Comparison of ENCODE assay signal across 20 cellular contexts in the genomic region with DNA sequence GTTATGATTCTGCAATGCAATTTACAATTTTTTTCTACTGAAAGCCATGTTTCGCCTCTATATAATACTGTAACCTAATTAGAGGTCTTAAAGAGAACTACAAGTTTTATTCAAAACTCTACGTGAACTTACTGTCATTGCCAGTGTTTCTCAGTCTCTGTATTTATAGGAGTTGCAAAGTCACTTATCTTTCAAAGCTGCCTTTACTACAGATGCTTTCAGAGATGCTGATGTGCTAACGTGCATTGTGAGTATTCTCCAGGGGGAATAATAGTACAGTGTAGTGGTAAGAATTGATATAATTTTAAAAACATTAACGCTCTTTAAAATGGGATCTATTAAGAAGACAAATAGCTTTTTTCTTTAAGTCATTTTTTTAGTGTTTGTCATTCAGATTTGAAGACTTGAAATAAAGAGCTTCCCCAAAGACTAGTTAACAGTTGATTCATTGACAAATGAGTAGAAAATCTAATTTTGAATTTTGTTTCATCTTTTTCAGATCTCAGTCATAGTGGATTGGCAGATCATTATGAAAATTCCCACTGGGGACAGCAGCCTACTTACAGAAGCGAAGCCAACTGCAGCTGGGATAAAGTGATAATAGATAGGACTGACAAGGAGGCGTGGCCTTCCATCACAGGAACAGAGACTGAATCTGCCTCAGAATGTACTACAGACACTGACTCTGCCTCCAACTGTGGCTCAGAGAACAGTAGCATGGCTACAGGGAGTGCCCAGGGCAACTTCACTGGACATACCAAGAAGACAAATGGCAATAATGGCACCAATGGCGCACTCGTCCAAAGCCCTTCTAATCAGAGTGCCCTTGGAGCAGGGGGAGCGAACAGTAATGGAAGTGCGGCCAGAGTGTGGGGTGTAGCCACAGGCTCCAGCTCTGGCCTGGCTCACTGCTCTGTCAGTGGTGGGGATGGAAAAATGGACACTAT.
"Had no signal": no experiment of that assay in that cellular context is flagged by ENCODE, and none has a peak within 500 bp of the region (broad histone marks: within the 10 kb centered on the region; RNA-seq: fewer than 3 reads in every experiment).

No MANE protein-coding gene starts in this region.

- ATAC-seq: body of pancreas; naive thymus-derived CD8-positive, alpha-beta T cell; pancreas; right cardiac atrium had no signal

- H3K36me3 ChIP-seq: uterus had no signal

- H3K27ac ChIP-seq: body of pancreas, cardiac muscle cell, left ventricle myocardium inferior, pancreas, suprapubic skin, tibial nerve, uterus had no signal

- H3K27ac Mint-ChIP-seq: activated T-helper 2 cell treated with anti-CD3 and anti-CD28 coated beads, Interferon-gamma antibody, Interleukin-2, Interleukin-4, amounts not matched to agents 10 μg/mL and 5 μg/mL and 100 μg/mL, durations not matched to agents 14 hours and 24 hours and 36 hours had no signal

- H3K9me3 Mint-ChIP-seq: activated T-cell treated with anti-CD3 and anti-CD28 coated beads, Interleukin-2, amount 50 U/mL, for 24 hours; activated T-helper 2 cell treated with anti-CD3 and anti-CD28 coated beads, Interferon-gamma antibody, Interleukin-2, Interleukin-4, amounts not matched to agents 10 μg/mL and 5 μg/mL and 100 μg/mL, durations not matched to agents 14 hours and 24 hours and 36 hours; naive thymus-derived CD8-positive, alpha-beta T cell had no signal

- H3K9me3 ChIP-seq: body of pancreas, left ventricle myocardium inferior, pancreas, suprapubic skin, tibial nerve, uterus had no signal

- H3K4me3 Mint-ChIP-seq: activated T-cell treated with anti-CD3 and anti-CD28 coated beads, Interleukin-2, amount 50 U/mL, for 24 hours; naive thymus-derived CD8-positive, alpha-beta T cell; stimulated activated naive CD8-positive, alpha-beta T cell treated with anti-CD3 and anti-CD28 coated beads, Interleukin-15, amount 100 ng/mL, for 72 hours had no signal

- H3K27me3 ChIP-seq: body of pancreas, cardiac muscle cell, pancreas, suprapubic skin, tibial nerve, uterus had no signal

- DNase-seq: activated naive CD4-positive, alpha-beta T cell treated with Interleukin-2 at 50 U/mL for 16 hours; activated T-cell treated with anti-CD3 and anti-CD28 coated beads, Interleukin-2, amount 50 U/mL, for 24 hours; anterior cingulate cortex; body of pancreas; effector CD4-positive, alpha-beta T cell; foreskin melanocyte; hippocampal formation; kidney glomerular epithelial cell; left ventricle myocardium inferior; naive thymus-derived CD8-positive, alpha-beta T cell; pancreas; right cardiac atrium; stimulated activated CD4-positive, alpha-beta T cell treated with anti-CD3 and anti-CD28 coated beads, Interleukin-12 subunit alpha, Interleukin-12 subunit beta, amount 100 ng/mL, for 4 hours; stimulated activated CD4-positive, alpha-beta T cell treated with anti-CD3 and anti-CD28 coated beads, Interleukin-4, amount 100 ng/mL, for 4 hours; stimulated activated naive CD8-positive, alpha-beta T cell treated with anti-CD3 and anti-CD28 coated beads, Interleukin-15, amount 100 ng/mL, for 72 hours; uterus had no signal

- H3K4me3 ChIP-seq: body of pancreas, cardiac muscle cell, left ventricle myocardium inferior, pancreas, suprapubic skin, tibial nerve, uterus had no signal

- H3K4me1 ChIP-seq: body of pancreas, pancreas, uterus had no signal

- H3K27me3 Mint-ChIP-seq: activated T-cell treated with anti-CD3 and anti-CD28 coated beads, Interleukin-2, amount 50 U/mL, for 24 hours; naive thymus-derived CD8-positive, alpha-beta T cell; stimulated activated naive CD8-positive, alpha-beta T cell treated with anti-CD3 and anti-CD28 coated beads, Interleukin-15, amount 100 ng/mL, for 72 hours had no signal
